ENCODE assay signal across 19 cellular contexts in the genomic region with DNA sequence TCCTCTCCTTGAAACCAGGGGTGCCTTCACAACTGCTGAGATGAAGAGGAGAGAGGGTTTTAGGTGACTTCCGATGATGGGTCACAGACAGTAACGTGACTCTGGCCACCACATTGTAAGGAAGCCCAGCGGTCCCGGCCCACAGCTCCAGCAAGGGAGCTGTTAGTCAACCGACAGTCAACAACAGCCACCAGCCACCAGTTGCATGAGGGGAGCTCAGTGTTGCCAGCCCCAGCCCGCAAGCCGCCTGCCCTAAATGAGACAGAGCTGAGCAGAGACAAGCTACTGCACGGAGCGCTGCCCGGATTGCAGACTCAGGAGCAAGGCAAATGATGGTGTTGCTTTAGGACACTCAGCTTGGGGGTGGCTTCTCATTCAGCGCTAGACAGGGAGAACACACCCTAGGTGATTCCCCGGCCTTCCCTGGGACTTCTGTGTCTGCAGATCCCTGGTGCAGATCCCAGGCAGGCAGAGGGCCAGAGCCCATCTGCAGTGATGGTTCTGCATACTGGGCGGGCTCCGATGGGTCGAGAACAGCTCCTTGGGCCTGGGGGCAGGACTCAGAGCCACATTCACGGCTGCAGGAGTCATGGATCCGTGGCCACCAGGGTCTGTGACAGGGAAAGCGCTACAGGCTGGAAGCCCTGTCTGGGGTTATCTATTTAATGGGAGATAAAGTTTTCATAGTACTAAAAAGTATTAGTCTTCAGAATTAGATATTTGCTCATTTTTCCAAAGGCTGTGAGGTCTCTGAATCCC. TPM values are rescaled to one million over a fixed set of nuclear protein-coding genes. Genes with fewer than 3 reads are reported as not detected.
DNase-seq lines count a peak whose midpoint lies in the region; ATAC-seq and TF ChIP-seq lines count a peak whose summit lies in the region.
"Had no signal": no experiment of that assay in that cellular context is flagged by ENCODE, and none has a peak within 500 bp of the region (broad histone marks: within the 10 kb centered on the region; RNA-seq: fewer than 3 reads in every experiment).

No MANE protein-coding gene starts in this region.

- intact Hi-C loops in Right ventricle myocardium inferior (cut with DNase I) (no loop called here), left cardiac atrium (cut with DNase I) (no loop called here), right cardiac atrium (cut with DNase I) (no loop called here), heart right ventricle (cut with DNase I) (no loop called here)

- no peaks in the 10 kb centered on the region for H3K27me3 ChIP-seq in right cardiac atrium (ENCODE audit: control insufficient read depth, insufficient read depth)
- peaks cover 0 to 14% (median 6%) of the 10 kb centered on the region in 7 donors for H3K27me3 ChIP-seq in heart right ventricle
- no peaks in the 10 kb centered on the region for H3K27me3 ChIP-seq in smooth muscle cell (ENCODE audit: low read depth)
- H3K27me3 ChIP-seq: BLaER1 had no signal

- H3F3A ChIP-seq in smooth muscle cell (ENCODE audit: low read depth): no peaks in the 10 kb centered on the region

- H3K79me2 ChIP-seq in smooth muscle cell (ENCODE audit: low read depth): no peaks in the 10 kb centered on the region

- 86% methylated on average over 18 of the region's 18 CpGs for WGBS in right cardiac atrium
- 92% methylated on average over 18 of the region's 18 CpGs for WGBS in heart right ventricle, 2 donors
- 92% methylated on average over 18 of the region's 18 CpGs for WGBS in smooth muscle cell (ENCODE audit: low lambda C conversion rate)

- TF ChIP-seq CTCF in heart right ventricle (IDR thresholded peaks at IDR 0.05) (no peak), smooth muscle cell (IDR thresholded peaks at IDR 0.05; ENCODE audit: borderline replicate concordance, insufficient read depth, poor library complexity, severe bottlenecking) (no peak)

- H3K36me3 ChIP-seq in heart right ventricle (no peaks in the 10 kb centered on the region), smooth muscle cell (ENCODE audit: low read depth) (no peaks in the 10 kb centered on the region)
- H3K36me3 ChIP-seq: BLaER1 had no signal

- H3K4me1 ChIP-seq in right cardiac atrium (ENCODE audit: control insufficient read depth, insufficient read depth, low read length) (no peaks in the 10 kb centered on the region), heart right ventricle (peaks cover 0 to 11% (median 0%) of the 10 kb centered on the region in 9 donors), smooth muscle cell (ENCODE audit: low read depth) (no peaks in the 10 kb centered on the region)
- H3K4me1 ChIP-seq: Caco-2 had no signal

- H2AFZ ChIP-seq in smooth muscle cell (ENCODE audit: low read depth): no peak overlapping the region
- H2AFZ ChIP-seq: GM23248 had no signal

- no peak overlapping the region for H3K9ac ChIP-seq in smooth muscle cell (ENCODE audit: low read depth)
- H3K9ac ChIP-seq: BLaER1, GM23248 had no signal

- ATAC-seq in Right ventricle myocardium inferior (no peak), left cardiac atrium (no peak), right cardiac atrium (no peak), heart right ventricle (no peak)
- ATAC-seq: CD8-positive, alpha-beta T cell had no signal

- peak; percentile 57 for DNase-seq in Right ventricle myocardium inferior (ENCODE audit: missing footprints)
- no peak for DNase-seq in left cardiac atrium
- peak in 2 of 3 donors; percentile 16 to 33 for DNase-seq in right cardiac atrium
- no peak for DNase-seq in heart right ventricle
- no peak for DNase-seq in smooth muscle cell (lab: John Stamatoyannopoulos, UW; ENCODE audit: unreplicated experiment)
- no peak for DNase-seq in HuH-7 (ENCODE audit: low spot score)
- no peak for DNase-seq in activated CD4-positive, CD25-positive, alpha-beta regulatory T cell (lab: John Stamatoyannopoulos, UW)
- DNase-seq in NCI-H524 (lab: John Stamatoyannopoulos, UW): no peak
- DNase-seq: Caco-2; CD4-positive, CD25-positive, alpha-beta regulatory T cell; CD8-positive, alpha-beta T cell; DMS153; DND-41; H7; HCEC 1CT had no signal

- H3K4me3 ChIP-seq in right cardiac atrium (ENCODE audit: low read length) (no peak overlapping the region), heart right ventricle (no peak overlapping the region), smooth muscle cell (no peak overlapping the region)
- H3K4me3 ChIP-seq: BLaER1, GM23248 had no signal

- H3K4me2 ChIP-seq in smooth muscle cell: no peak overlapping the region
- H3K4me2 ChIP-seq: BLaER1 had no signal

- H4K20me1 ChIP-seq in smooth muscle cell (ENCODE audit: low read depth): no peaks in the 10 kb centered on the region
- H4K20me1 ChIP-seq: BLaER1 had no signal

- H3K27ac ChIP-seq in right cardiac atrium (ENCODE audit: low read length): no peak overlapping the region
- no peak overlapping the region for H3K27ac ChIP-seq in heart right ventricle
- H3K27ac ChIP-seq in smooth muscle cell (ENCODE audit: low read depth): peak overlapping the region; percentile 40
- H3K27ac ChIP-seq: 22Rv1, BLaER1, C4-2B, GM23248 had no signal

- H3K9me3 ChIP-seq in right cardiac atrium (ENCODE audit: control insufficient read depth, low read length): no peaks in the 10 kb centered on the region
- no peaks in the 10 kb centered on the region for H3K9me3 ChIP-seq in heart right ventricle
- no peaks in the 10 kb centered on the region for H3K9me3 ChIP-seq in smooth muscle cell (replicated peaks; ENCODE audit: low read depth)
- H3K9me3 ChIP-seq: BLaER1, Caco-2 had no signal

RNA-seq across cellular contexts. Expression of gene RET, which starts 14.3 kb away (rescaled TPM):
- 7.7 TPM for total RNA-seq in Right ventricle myocardium inferior
- total RNA-seq in left cardiac atrium: 1 to 10 TPM in 1 of 2 donors, under 1 TPM in 1; 0.84 to 6.1 TPM
- under 1 TPM; 0.23 to 0.47 (median 0.33) TPM for total RNA-seq in right cardiac atrium
- 0.59 TPM for polyA plus RNA-seq in right cardiac atrium
- total RNA-seq in heart right ventricle: 1 to 10 TPM in 8 of 10 donors, under 1 TPM in 2; 0.67 to 2.6 (median 1.2) TPM
- 1 to 10 TPM in 1 of 2 donors, under 1 TPM in 1; 0.38 to 2.3 TPM for polyA plus RNA-seq in heart right ventricle
- 0.94 and 1.9 TPM in 2 replicates for total RNA-seq in smooth muscle cell
- 0.70 and 1.7 TPM in 2 replicates for polyA plus RNA-seq in smooth muscle cell
- total RNA-seq: Caco-2; CD8-positive, alpha-beta T cell; GM23248 had no signal
- polyA plus RNA-seq: CD4-positive, CD25-positive, alpha-beta regulatory T cell; GM23248 had no signal

Comparison
In these comparisons a context has a peak if more than half of its experiments do, and no peak if none do; other contexts are left out.
1. DNase-seq: peak in Right ventricle myocardium inferior (single experiment) and right cardiac atrium (2 of 3); none in left cardiac atrium (single experiment), heart right ventricle (0 of 2), smooth muscle cell (single experiment), HuH-7 (single experiment), activated CD4-positive, CD25-positive, alpha-beta regulatory T cell (0 of 4) and NCI-H524 (0 of 2).